ENCODE assay signal across 8 cellular contexts in the genomic region with DNA sequence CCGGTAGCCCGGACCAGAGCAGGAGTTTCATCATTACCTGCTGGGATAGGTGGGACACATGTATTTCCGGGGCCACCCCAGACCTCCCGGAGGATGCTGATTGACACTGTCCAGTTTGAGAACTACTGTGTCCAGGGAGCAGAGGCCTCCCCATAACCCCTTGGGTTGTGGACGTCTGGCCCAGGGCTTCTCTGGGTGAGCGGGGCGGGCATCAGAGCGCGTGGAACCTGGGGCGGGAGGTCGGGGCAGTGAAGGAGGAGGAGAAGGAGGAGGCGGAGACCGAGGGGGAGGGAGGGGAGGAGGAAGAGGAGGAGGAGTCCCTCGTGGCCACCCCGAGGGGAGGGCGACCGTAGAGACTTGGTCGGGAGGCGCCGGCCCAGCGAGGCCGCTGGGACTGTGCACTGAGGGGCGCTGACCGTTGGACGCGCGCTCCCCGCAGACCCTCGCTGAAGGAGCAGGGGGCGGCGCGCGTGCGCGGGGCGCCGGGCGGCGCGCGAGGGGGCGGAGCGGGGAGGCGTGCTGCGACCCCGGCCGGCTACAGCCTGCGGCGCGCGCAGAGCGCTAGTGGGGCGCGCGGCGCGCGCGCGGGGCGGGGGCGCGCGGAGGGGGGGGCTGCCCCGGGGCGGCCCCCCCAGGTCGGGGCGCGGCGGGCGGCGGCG. TPM values are rescaled to one million over a fixed set of nuclear protein-coding genes. Genes with fewer than 3 reads are reported as not detected.
DNase-seq lines count a peak whose midpoint lies in the region; ATAC-seq and TF ChIP-seq lines count a peak whose summit lies in the region.

A gene (plus strand): TSS at position 356 of the 659 bp plus-strand sequence. CDS start 366 bp downstream, outside the sequence.

- intact Hi-C loops in A673 (cut with micrococcal nuclease; ENCODE audit: unreplicated experiment), result no loop called here
- intact Hi-C loops in cardiac septum (cut with DNase I), result loop anchor here (10.0 kb wide), 1 partner anchor 210 kb away; no protein-coding TSS in a partner anchor
- intact Hi-C loops in posterior vena cava (cut with DNase I), result no loop called here
- intact Hi-C loops in uterus (cut with DNase I; ENCODE audit: low total_unique reads), result no loop called here

- H3K4me3 ChIP-seq in A673 (ENCODE audit: low read depth, low read length, poor library complexity, severe bottlenecking) (peak within 1 kb of the TSS; percentile 70), uterus (peak within 1 kb of the TSS; percentile 45 to 76)

- CTCF ChIA-PET in A673 (lab: Charles Lee), result interaction anchor here (0.6 kb wide), 1 partner anchor 125 kb away, joined by 5 read pairs; no protein-coding TSS in a partner anchor

- no peak for TF ChIP-seq CTCF in A673 (conservative IDR thresholded peaks at IDR 0.05; ENCODE audit: low read depth, low read length)
- no peak for TF ChIP-seq CTCF in uterus (IDR thresholded peaks at IDR 0.05)

- peak; percentile 29 for ATAC-seq in GM18861 (IDR thresholded peaks at IDR 0.05; ENCODE audit: unreplicated experiment)

- H3K9me3 Mint-ChIP-seq in activated naive CD8-positive, alpha-beta T cell (ENCODE audit: low read depth), result no peaks in the 10 kb centered on the region

- peak in 1 of 2 donors; percentile 41 for TF ChIP-seq POLR2A in uterus (IDR thresholded peaks at IDR 0.05)

- no TSS peak for BruUV-seq in A673 (replicated peaks; lab: Mats Ljungman, UMichigan)

- H3K36me3 Mint-ChIP-seq in activated naive CD8-positive, alpha-beta T cell, result peaks cover 4% of the 10 kb centered on the region

- H3K36me3 ChIP-seq in A673 (ENCODE audit: insufficient read depth, low read length, poor library complexity, severe bottlenecking) (no peaks in the 10 kb centered on the region), uterus (no peaks in the 10 kb centered on the region)

- H3K27me3 Mint-ChIP-seq in activated naive CD8-positive, alpha-beta T cell, result no peaks in the 10 kb centered on the region

- peaks cover 43% of the 10 kb centered on the region for H3K4me1 Mint-ChIP-seq in activated naive CD8-positive, alpha-beta T cell (ENCODE audit: low read depth)

- POLR2A ChIA-PET in A673 (lab: Charles Lee; ENCODE audit: low non-redundant PET), result no interaction called here

- H3K27ac Mint-ChIP-seq in activated naive CD8-positive, alpha-beta T cell, result peak within 1 kb of the TSS; percentile 92

- in situ Hi-C loops in SK-MEL-5 (cut with HindIII; ENCODE audit: low pct_unique_long_range_greater_than_20kb, low sequenced_read_pairs), result no loop called here

- H3K9me3 ChIP-seq in A673 (ENCODE audit: low read depth, low read length, poor library complexity, severe bottlenecking), result no peaks in the 10 kb centered on the region
- no peaks in the 10 kb centered on the region for H3K9me3 ChIP-seq in uterus

- peaks cover 33% of the 10 kb centered on the region for H3K27me3 ChIP-seq in A673 (replicated peaks; ENCODE audit: insufficient read depth, low read depth, low read length, poor library complexity)
- no peaks in the 10 kb centered on the region for H3K27me3 ChIP-seq in uterus

- DNase-seq in A673 (ENCODE audit: low spot score) (peak; percentile 52), HK-2 (ENCODE audit: unreplicated experiment) (peak; percentile 60), SK-MEL-5 (ENCODE audit: low read depth, low spot score) (peak; percentile 76), cardiac septum (ENCODE audit: low spot score) (peak; percentile 83), posterior vena cava (ENCODE audit: low spot score) (peak; percentile 90), uterus (peak; percentile 73 to 76)

- H3K4me1 ChIP-seq in A673 (ENCODE audit: insufficient read depth, low read length, poor library complexity, severe bottlenecking), result peaks cover 6% of the 10 kb centered on the region
- peaks cover 0 to 6% of the 10 kb centered on the region in 2 donors for H3K4me1 ChIP-seq in uterus

- peak within 1 kb of the TSS; percentile 95 for H3K4me3 Mint-ChIP-seq in activated naive CD8-positive, alpha-beta T cell

- H3K27ac ChIP-seq in A673 (ENCODE audit: low read depth, low read length, poor library complexity, severe bottlenecking) (no peak within 1 kb of the TSS), uterus (peak within 1 kb of the TSS; percentile 82 to 84)

RNA-seq across cellular contexts. Expression of the gene that starts here (rescaled TPM):
- 2.0 and 3.2 TPM in 2 replicates for total RNA-seq in A673 (2021)
- total RNA-seq in SK-MEL-5 (2014; rRNA removed; shearing (Covaris generic)), result 15.0 and 17.0 TPM in 2 replicates
- 9.2 and 10.1 TPM in 2 replicates for polyA plus RNA-seq in SK-MEL-5 (2015; cell fraction: cytosol; rRNA removed)
- 7.2 and 9.8 TPM in 2 replicates for polyA plus RNA-seq in SK-MEL-5 (2015; cell fraction: nucleus; rRNA removed)
- 4.8 TPM for total RNA-seq in cardiac septum
- 1 to 10 TPM; 7.7 to 8.2 TPM for total RNA-seq in posterior vena cava
- total RNA-seq in uterus, result 10 to 100 TPM in 2 of 4 donors, 1 to 10 TPM in 2; 1.3 to 15.8 (median 8.9) TPM
